8 cellular contexts compared by ENCODE assay signal in genomic region chr1:28091043-28091781, GRCh38. TPM values are rescaled to one million over a fixed set of nuclear protein-coding genes. Genes with fewer than 3 reads are reported as not detected.
DNase-seq lines count a peak whose midpoint lies in the region; ATAC-seq, FAIRE-seq and TF ChIP-seq lines count a peak whose summit lies in the region.

No MANE protein-coding gene starts in this region.

- H3K27ac ChIP-seq in 22Rv1, result peak overlapping the region; percentile 37
- no peak overlapping the region for H3K27ac ChIP-seq in HepG2 (ENCODE audit: extremely low read length, insufficient read depth, low read length)

- CTCF ChIA-PET in HepG2 (lab: Yijun Ruan, JAX; ENCODE audit: low intra/inter-chr PET ratio, low total read pairs), result interaction anchor here (1.8 to 3.4 kb wide), 2 partner anchors 21 to 118 kb away, joined by 17 to 34 read pairs; no protein-coding TSS in a partner anchor

- FAIRE-seq in HepG2 (lab: Jason Lieb, UNC), result peak; percentile 21

- TF ChIP-seq RAD21 in HepG2 (CRISPR knock-in tag; IDR thresholded peaks at IDR 0.05), result peak; percentile 55

- peaks cover 25% of the 10 kb centered on the region for H3K4me1 ChIP-seq in HepG2 (ENCODE audit: insufficient read depth, low read length)

- intact Hi-C loops in HepG2 (cut with micrococcal nuclease; ENCODE audit: unreplicated experiment), result loop anchor here (1.0 to 10.0 kb wide), 4 partner anchors 22 to 278 kb away; partner anchors contain the start of gene PHACTR4

- H3K9ac ChIP-seq in HepG2 (ENCODE audit: insufficient read depth, low read depth, low read length), result no peak overlapping the region

- TF ChIP-seq CTCF in 22Rv1 (IDR thresholded peaks at IDR 0.05) (peak; percentile 94), GM12875 (IDR thresholded peaks at IDR 0.05; ENCODE audit: borderline replicate concordance, insufficient read depth, low read depth, low read length) (peak; percentile 78), HepG2 (CRISPR knock-in tag; IDR thresholded peaks at IDR 0.05) (peak; percentile 88)

- no peak for TF ChIP-seq POLR2A in HepG2 (IDR thresholded peaks at IDR 0.05; ENCODE audit: insufficient read depth in 1 of 2, low read depth in 2 of 2, low read length in 2 of 2)

- H3K79me2 ChIP-seq in HepG2 (ENCODE audit: insufficient read depth, low read length), result peaks cover 20% of the 10 kb centered on the region

- H3K4me2 ChIP-seq in HepG2 (ENCODE audit: low read depth, low read length), result peak overlapping the region; percentile 40; the same call in 1 of the 2 replicates

- no peaks in the 10 kb centered on the region for H3K36me3 ChIP-seq in HepG2 (replicated peaks in 1 of 2; ENCODE audit: control insufficient read depth in 1 of 2, insufficient read depth in 2 of 2, low read length in 2 of 2)

- no peak overlapping the region for H3K4me3 ChIP-seq in GM12875 (ENCODE audit: low read depth, low read length)
- H3K4me3 ChIP-seq in HepG2 (replicated peaks in 1 of 3; ENCODE audit: insufficient read depth in 1 of 3, low read depth in 2 of 3, low read length in 3 of 3), result no peak overlapping the region

- ATAC-seq in HepG2 (peak; percentile 7; the same call in 1 of the 3 replicates), HG03432 (IDR thresholded peaks at IDR 0.05; ENCODE audit: unreplicated experiment) (no peak)

- no peaks in the 10 kb centered on the region; a peak in 1 of 5 replicates for H3K27me3 ChIP-seq in HepG2 (ENCODE audit: control insufficient read depth in 1 of 2, insufficient read depth in 2 of 2, low read length in 2 of 2)

- BruUV-seq in HepG2 (replicated peaks; lab: Mats Ljungman, UMichigan), result no TSS peak

- POLR2A ChIA-PET in HepG2 (lab: Yijun Ruan, JAX), result interaction anchor here (0.6 to 1.1 kb wide), 4 partner anchors 13 to 277 kb away, joined by 3 to 5 read pairs (median 4); no protein-coding TSS in a partner anchor

- H3K9me3 ChIP-seq in HepG2 (ENCODE audit: low read length), result no peaks in the 10 kb centered on the region

- in situ Hi-C loops in HepG2 (cut with HindIII; ENCODE audit: extremely low pct_ligation_motif_present, low pct_unique_long_range_greater_than_20kb), result loop anchor here (5.0 to 25.0 kb wide), 2 partner anchors 116 to 271 kb away; partner anchors contain the start of gene PHACTR4

- H4K20me1 ChIP-seq in HepG2 (ENCODE audit: insufficient read depth, low read length), result peaks cover 3% of the 10 kb centered on the region; the same call in 1 of the 2 replicates

- no peak for TF ChIP-seq EP300 in HepG2 (IDR thresholded peaks at IDR 0.05; ENCODE audit: low read depth in 2 of 2, low read length in 2 of 2)
- TF ChIP-seq EP300 in HepG2 (CRISPR knock-in tag; IDR thresholded peaks at IDR 0.05; ENCODE audit: borderline replicate concordance), result no peak

- DNase-seq in NCI-H345 treated with DMSO at 0.1 percent for 48 hours (lab: John Stamatoyannopoulos, UW; ENCODE audit: unreplicated experiment) (peak; percentile 33), HepG2 (ENCODE audit: low spot score) (peak; percentile 61)
- peak; percentile 72 for DNase-seq in activated CD4-positive, CD25-positive, alpha-beta regulatory T cell treated with anti-CD3 and anti-CD28 coated beads, Interleukin-2, amount 50 U/mL, for 16 hours (ENCODE audit: low read depth, low spot score)
- peak; percentile 69 for DNase-seq in central memory CD4-positive, alpha-beta T cell
- peak; percentile 73 for DNase-seq in stimulated activated CD8-positive, alpha-beta memory T cell treated with anti-CD3 and anti-CD28 coated beads, Interleukin-12 subunit alpha, Interleukin-12 subunit beta, amount 100 ng/mL, for 1 hour (ENCODE audit: low read depth)

- H2AFZ ChIP-seq in HepG2 (ENCODE audit: low read length), result peak overlapping the region; percentile 30

- 2% methylated on average over 6 of the region's 6 CpGs for WGBS in HepG2 (ENCODE audit: low lambda C conversion rate)

TF ChIP-seq in HepG2, 621 proteins besides CTCF, POLR2A, EP300 and RAD21 (continues in another document):
- TF ChIP-seq ZZZ3 (CRISPR knock-in tag; IDR thresholded peaks at IDR 0.05; ENCODE audit: borderline replicate concordance) (no peak), TBX3 (IDR thresholded peaks at IDR 0.05; ENCODE audit: borderline replicate concordance) (no peak), ZNF101 (CRISPR knock-in tag; IDR thresholded peaks at IDR 0.05; ENCODE audit: borderline replicate concordance, low read depth) (no peak), REPIN1 (CRISPR knock-in tag; IDR thresholded peaks at IDR 0.05; ENCODE audit: borderline replicate concordance, low read depth) (no peak), DPF2 (CRISPR knock-in tag; IDR thresholded peaks at IDR 0.05; ENCODE audit: borderline replicate concordance, low read depth) (no peak), DRAP1 (CRISPR knock-in tag; IDR thresholded peaks at IDR 0.05) (no peak), ZNF232 (CRISPR knock-in tag; IDR thresholded peaks at IDR 0.05; ENCODE audit: borderline replicate concordance) (no peak), ZSCAN20 (CRISPR knock-in tag; IDR thresholded peaks at IDR 0.05; ENCODE audit: borderline replicate concordance) (no peak), POLR2AphosphoS5 (IDR thresholded peaks at IDR 0.05; ENCODE audit: low read depth, low read length) (no peak), U2AF1 (optimal IDR thresholded peaks at IDR 0.05; ENCODE audit: low read depth, low read length) (no peak), ZNF75D (CRISPR knock-in tag; IDR thresholded peaks at IDR 0.05; ENCODE audit: borderline replicate concordance) (no peak)
- TF ChIP-seq, protein P1, sequence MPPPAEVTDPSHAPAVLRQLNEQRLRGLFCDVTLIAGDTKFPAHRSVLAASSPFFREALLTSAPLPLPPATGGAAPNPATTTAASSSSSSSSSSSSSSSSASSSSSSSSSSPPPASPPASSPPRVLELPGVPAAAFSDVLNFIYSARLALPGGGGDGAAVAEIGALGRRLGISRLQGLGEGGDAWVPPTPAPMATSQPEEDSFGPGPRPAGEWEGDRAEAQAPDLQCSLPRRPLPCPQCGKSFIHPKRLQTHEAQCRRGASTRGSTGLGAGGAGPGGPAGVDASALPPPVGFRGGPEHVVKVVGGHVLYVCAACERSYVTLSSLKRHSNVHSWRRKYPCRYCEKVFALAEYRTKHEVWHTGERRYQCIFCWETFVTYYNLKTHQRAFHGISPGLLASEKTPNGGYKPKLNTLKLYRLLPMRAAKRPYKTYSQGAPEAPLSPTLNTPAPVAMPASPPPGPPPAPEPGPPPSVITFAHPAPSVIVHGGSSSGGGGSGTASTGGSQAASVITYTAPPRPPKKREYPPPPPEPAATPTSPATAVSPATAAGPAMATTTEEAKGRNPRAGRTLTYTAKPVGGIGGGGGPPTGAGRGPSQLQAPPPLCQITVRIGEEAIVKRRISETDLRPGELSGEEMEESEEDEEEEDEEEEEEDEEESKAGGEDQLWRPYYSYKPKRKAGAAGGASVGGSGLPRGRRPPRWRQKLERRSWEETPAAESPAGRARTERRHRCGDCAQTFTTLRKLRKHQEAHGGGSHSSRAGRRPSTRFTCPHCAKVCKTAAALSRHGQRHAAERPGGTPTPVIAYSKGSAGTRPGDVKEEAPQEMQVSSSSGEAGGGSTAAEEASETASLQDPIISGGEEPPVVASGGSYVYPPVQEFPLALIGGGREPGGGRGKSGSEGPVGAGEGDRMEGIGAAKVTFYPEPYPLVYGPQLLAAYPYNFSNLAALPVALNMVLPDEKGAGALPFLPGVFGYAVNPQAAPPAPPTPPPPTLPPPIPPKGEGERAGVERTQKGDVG (CRISPR knock-in tag; IDR thresholded peaks at IDR 0.05; ENCODE audit: borderline replicate concordance), result no peak
- TF ChIP-seq, protein P2, sequence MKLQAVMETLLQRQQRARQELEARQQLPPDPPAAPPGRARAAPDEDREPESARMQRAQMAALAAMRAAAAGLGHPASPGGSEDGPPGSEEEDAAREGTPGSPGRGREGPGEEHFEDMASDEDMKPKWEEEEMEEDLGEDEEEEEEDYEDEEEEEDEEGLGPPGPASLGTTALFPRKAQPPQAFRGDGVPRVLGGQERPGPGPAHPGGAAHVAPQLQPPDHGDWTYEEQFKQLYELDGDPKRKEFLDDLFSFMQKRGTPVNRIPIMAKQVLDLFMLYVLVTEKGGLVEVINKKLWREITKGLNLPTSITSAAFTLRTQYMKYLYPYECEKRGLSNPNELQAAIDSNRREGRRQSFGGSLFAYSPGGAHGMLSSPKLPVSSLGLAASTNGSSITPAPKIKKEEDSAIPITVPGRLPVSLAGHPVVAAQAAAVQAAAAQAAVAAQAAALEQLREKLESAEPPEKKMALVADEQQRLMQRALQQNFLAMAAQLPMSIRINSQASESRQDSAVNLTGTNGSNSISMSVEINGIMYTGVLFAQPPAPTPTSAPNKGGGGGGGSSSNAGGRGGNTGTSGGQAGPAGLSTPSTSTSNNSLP (IDR thresholded peaks at IDR 0.05; ENCODE audit: low read depth, low read length), result peak; percentile 71

RNA-seq across cellular contexts. Expression of gene EYA3, which starts 2.8 kb away (rescaled TPM):
- 19.7 and 26.3 TPM in 2 replicates for total RNA-seq in HepG2 (2016; rRNA removed; fragmentation: Illumina TruSeq; extraction: Trizol)
- 9.5 and 9.6 TPM in 2 replicates for total RNA-seq in HepG2 (2016; cell fraction: cytosol; rRNA removed; fragmentation: Illumina TruSeq; extraction: Trizol; ENCODE audit: low read depth)
- 17.2 and 24.4 TPM in 2 replicates for total RNA-seq in HepG2 (2016; cell fraction: insoluble cytoplasmic fraction; rRNA removed; fragmentation: Illumina TruSeq; extraction: Trizol)
- 7.9 and 8.4 TPM in 2 replicates for total RNA-seq in HepG2 (2016; cell fraction: membrane; rRNA removed; fragmentation: Illumina TruSeq; extraction: Trizol)
- 15.7 and 18.2 TPM in 2 replicates for total RNA-seq in HepG2 (2016; cell fraction: nucleus; rRNA removed; fragmentation: Illumina TruSeq; extraction: Trizol)
- polyA plus RNA-seq in HepG2 (2011; rRNA removed), result 12.2 and 13.9 TPM in 2 replicates
- 5.6 and 7.2 TPM in 2 replicates for polyA plus RNA-seq in HepG2 (2011; cell fraction: cytosol; rRNA removed)
- polyA plus RNA-seq in HepG2 (2011; cell fraction: nucleus; rRNA removed), result 7.5 and 7.6 TPM in 2 replicates
- polyA plus RNA-seq in HepG2 (2012), result 7.5 and 7.9 TPM in 2 replicates
- polyA plus RNA-seq in HepG2 (2016; cell fraction: cytosol; fragmentation: Illumina TruSeq; extraction: Trizol; ENCODE audit: low read depth), result 0.67 and 1.0 TPM in 2 replicates
- 11.7 and 12.0 TPM in 2 replicates for polyA plus RNA-seq in HepG2 (2016; cell fraction: insoluble cytoplasmic fraction; fragmentation: Illumina TruSeq; extraction: Trizol; ENCODE audit: low read depth)
- polyA plus RNA-seq in HepG2 (2016; cell fraction: membrane; fragmentation: Illumina TruSeq; extraction: Trizol; ENCODE audit: low read depth), result 1.4 and 1.6 TPM in 2 replicates
- 16.9 and 17.5 TPM in 2 replicates for polyA plus RNA-seq in HepG2 (2016; cell fraction: nucleus; fragmentation: Illumina TruSeq; extraction: Trizol; ENCODE audit: insufficient read depth, low read depth)
- polyA minus RNA-seq in HepG2 (2011; rRNA and poly(A)+ RNA removed; ENCODE audit: low replicate concordance), result 26.2 and 75.0 TPM in 2 replicates
- polyA minus RNA-seq in HepG2 (2011; cell fraction: cytosol; rRNA and poly(A)+ RNA removed), result 11.7 and 13.3 TPM in 2 replicates
- polyA minus RNA-seq in HepG2 (2011; cell fraction: nucleus; rRNA and poly(A)+ RNA removed), result 20.0 and 20.3 TPM in 2 replicates
